Comparison of ENCODE assay signal across 24 cellular contexts in the genomic region with DNA sequence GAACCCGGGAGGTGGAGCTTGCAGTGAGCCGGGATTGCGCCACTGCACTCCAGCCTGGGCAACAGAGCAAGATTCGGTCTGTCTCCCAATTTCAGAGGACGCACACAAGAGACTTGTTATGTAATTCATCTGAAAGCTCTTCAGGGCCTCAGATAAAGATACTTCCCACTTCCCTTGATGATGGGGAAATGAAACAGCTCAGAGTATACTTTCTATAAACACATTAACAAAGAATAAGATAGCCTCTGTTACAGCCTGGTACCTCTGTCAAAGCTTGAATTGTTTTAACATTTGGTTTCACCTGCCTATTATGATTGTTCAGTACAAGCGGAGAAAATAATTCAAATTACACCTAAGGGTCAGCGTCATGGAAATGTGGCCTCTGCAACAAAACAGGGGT.
DNase-seq lines count a peak whose midpoint lies in the region; ATAC-seq, FAIRE-seq and TF ChIP-seq lines count a peak whose summit lies in the region.
"Had no signal": no experiment of that assay in that cellular context is flagged by ENCODE, and none has a peak within 500 bp of the region (broad histone marks: within the 10 kb centered on the region; RNA-seq: fewer than 3 reads in every experiment).

No MANE protein-coding gene starts in this region.

- 51% methylated on average over 7 of the region's 7 CpGs for WGBS in GM12878 (ENCODE audit: insufficient coverage, insufficient replicate concordance, low lambda C conversion rate, missing lambda C conversion rate)
- 96 to 97% methylated on average over 7 of the region's 7 CpGs for WGBS in aorta, 2 donors

- no TSS peak for BruUV-seq in GM12878 (replicated peaks; lab: Mats Ljungman, UMichigan)

- no peak for FAIRE-seq in GM12878 (lab: Jason Lieb, UNC)
- FAIRE-seq: frontal cortex had no signal

- RAD21 ChIA-PET in GM12878 (lab: Charles Lee; ENCODE audit: unreplicated experiment), result no interaction called here

- H3K27ac ChIP-seq in GM12878 (ENCODE audit: control insufficient read depth, insufficient read depth), result no peak overlapping the region
- no peak overlapping the region for H3K27ac ChIP-seq in aorta (ENCODE audit: low read depth in 1 of 2, low read length in 2 of 2)
- H3K27ac ChIP-seq: adrenal gland, upper lobe of left lung had no signal

- H3K4me3 ChIP-seq in GM12878 (no peak overlapping the region), aorta (ENCODE audit: low read length in 2 of 2) (no peak overlapping the region)
- H3K4me3 ChIP-seq: adrenal gland, upper lobe of left lung had no signal

- intact Hi-C loops in GM12878 (cut with micrococcal nuclease; ENCODE audit: unreplicated experiment), result no loop called here
- intact Hi-C loops in aorta (cut with DNase I), result no loop called here

- TF ChIP-seq CTCF in GM12878 (IDR thresholded peaks at IDR 0.05 in 2 of 3, conservative IDR thresholded peaks at IDR 0.05 in 1 of 3; ENCODE audit: control insufficient read depth in 2 of 3, extremely low read depth in 1 of 3, insufficient read depth in 1 of 3, low read depth in 3 of 3, low read length in 3 of 3), result no peak

- CTCF ChIA-PET in GM12878 (lab: Yijun Ruan, JAX), result interaction anchor here (1.3 kb wide), 1 partner anchor 133 kb away, joined by 3 read pairs; no protein-coding TSS in a partner anchor

- H3K9me3 ChIP-seq in GM12878 (replicated peaks; ENCODE audit: control insufficient read depth, insufficient read depth, low read length) (no peaks in the 10 kb centered on the region), aorta (ENCODE audit: control insufficient read depth, low read length) (no peaks in the 10 kb centered on the region)
- H3K9me3 ChIP-seq: upper lobe of left lung had no signal

- SMC1A ChIA-PET in GM12878 (lab: Charles Lee; ENCODE audit: uncharacterized antibody, unreplicated experiment), result no interaction called here

- no peaks in the 10 kb centered on the region for H3K36me3 ChIP-seq in GM12878 (ENCODE audit: control insufficient read depth in 2 of 2, insufficient read depth in 2 of 2, low read length in 1 of 2)
- no peaks in the 10 kb centered on the region for H3K36me3 ChIP-seq in aorta (ENCODE audit: control insufficient read depth in 1 of 2, insufficient read depth in 2 of 2, low read length in 1 of 2)
- H3K36me3 ChIP-seq: adrenal gland, upper lobe of left lung had no signal

- no peak for TF ChIP-seq POLR2A in GM12878 (IDR thresholded peaks at IDR 0.05; ENCODE audit: low read depth, low read length)

- POLR2A ChIA-PET in GM12878 (lab: Charles Lee), result no interaction called here

- ATAC-seq in GM18868 (IDR thresholded peaks at IDR 0.05; ENCODE audit: unreplicated experiment) (peak; percentile 63), GM21717 (IDR thresholded peaks at IDR 0.05; ENCODE audit: unreplicated experiment) (peak; percentile 55), HG03571 (IDR thresholded peaks at IDR 0.05; ENCODE audit: unreplicated experiment) (peak; percentile 67), GM12878 (peak; percentile 43), GM18858 (IDR thresholded peaks at IDR 0.05; ENCODE audit: unreplicated experiment) (no peak), aorta (ENCODE audit: low FRiP score) (no peak)
- ATAC-seq: activated CD4-positive, CD25-positive, alpha-beta regulatory T cell treated with anti-CD3 and anti-CD28 coated beads, Interleukin-2, amount 50 U/mL, for 24 hours; activated CD8-positive, alpha-beta memory T cell treated with anti-CD3 and anti-CD28 coated beads, Interleukin-2, amount 10 ng/mL, durations not matched to agents 7 days and 5 days; natural killer cell treated with Interleukin-12 subunit alpha and Interleukin-12 subunit beta and Interleukin-15 and Interleukin-18, amount 100 ng/mL, for 72 hours had no signal

- no peak for TF ChIP-seq RAD21 in GM12878 (IDR thresholded peaks at IDR 0.05; ENCODE audit: insufficient read depth, low read depth, low read length)

- no peak overlapping the region for H3K9ac ChIP-seq in GM12878 (ENCODE audit: control insufficient read depth, insufficient read depth, low read length)

- no peak overlapping the region for H3K4me2 ChIP-seq in GM12878 (ENCODE audit: control insufficient read depth, insufficient read depth)

- H3K27me3 ChIP-seq in GM12878 (replicated peaks in 1 of 2; ENCODE audit: control insufficient read depth in 2 of 2, insufficient read depth in 2 of 2, low read length in 1 of 2), result no peaks in the 10 kb centered on the region
- no peaks in the 10 kb centered on the region for H3K27me3 ChIP-seq in aorta (ENCODE audit: control insufficient read depth in 1 of 2, insufficient read depth in 2 of 2, low read length in 1 of 2)
- H3K27me3 ChIP-seq: adrenal gland, upper lobe of left lung had no signal

- no peak overlapping the region for H2AFZ ChIP-seq in GM12878 (ENCODE audit: control insufficient read depth, low read depth, low read length)

- no peaks in the 10 kb centered on the region for H3K4me1 ChIP-seq in GM12878 (ENCODE audit: control insufficient read depth, insufficient read depth, low read length)
- H3K4me1 ChIP-seq in aorta (ENCODE audit: control insufficient read depth in 1 of 2, insufficient read depth in 2 of 2, low read length in 2 of 2), result no peaks in the 10 kb centered on the region
- H3K4me1 ChIP-seq: adrenal gland, upper lobe of left lung had no signal

- no peak for DNase-seq in GM12878 (ENCODE audit: low read depth, low spot score)
- DNase-seq in aorta, result no peak
- no peak for DNase-seq in activated naive CD4-positive, alpha-beta T cell (lab: John Stamatoyannopoulos, UW)
- DNase-seq in NCI-H2227 (lab: John Stamatoyannopoulos, UW; ENCODE audit: unreplicated experiment), result no peak
- DNase-seq: activated CD8-positive, alpha-beta memory T cell treated with anti-CD3 and anti-CD28 coated beads, Interleukin-2, amount 10 ng/mL, durations not matched to agents 7 days and 5 days; adrenal gland; caudate nucleus; CD8-positive, alpha-beta memory T cell; DND-41; erythroblast; MM.1S; NCI-H1930; NCI-H446; NK-92 treated with Interleukin-12 subunit alpha and Interleukin-12 subunit beta, amount 100 ng/mL, for 24 hours; SHP77 treated with DMSO at 0.1 percent for 48 hours; stimulated activated CD4-positive, alpha-beta T cell treated with anti-CD3 and anti-CD28 coated beads, Interleukin-1b, Interleukin-23, amount 100 ng/mL, for 48 hours had no signal

- TF ChIP-seq EP300 in GM12878 (IDR thresholded peaks at IDR 0.05; ENCODE audit: borderline replicate concordance in 1 of 2, control insufficient read depth in 1 of 2, low read depth in 2 of 2, low read length in 2 of 2), result no peak

- no peaks in the 10 kb centered on the region for H3K79me2 ChIP-seq in GM12878 (ENCODE audit: control insufficient read depth, insufficient read depth, low read length)

- H4K20me1 ChIP-seq in GM12878 (ENCODE audit: control insufficient read depth, insufficient read depth), result no peaks in the 10 kb centered on the region

- in situ Hi-C loops in GM12878 (cut with MboI), result no loop called here

TF ChIP-seq in GM12878, 131 proteins besides CTCF, POLR2A, EP300 and RAD21:
- TF ChIP-seq BMI1 (IDR thresholded peaks at IDR 0.05; ENCODE audit: borderline replicate concordance) (no peak), SPI1 (IDR thresholded peaks at IDR 0.05; ENCODE audit: borderline replicate concordance, insufficient read depth, low read depth, low read length) (peak; percentile 54; the same call in 1 of the 2 replicates)
TF ChIP-seq in GM12878: peak in this region for 1.

Comparison
In these comparisons a context has a peak if more than half of its experiments do, and no peak if none do; other contexts are left out.
1. ATAC-seq: peak in GM18868 (single experiment), GM21717 (single experiment), HG03571 (single experiment) and GM12878 (single experiment); none in GM18858 (single experiment) and aorta (single experiment).